8 cellular contexts compared by ENCODE assay signal in the genomic region with DNA sequence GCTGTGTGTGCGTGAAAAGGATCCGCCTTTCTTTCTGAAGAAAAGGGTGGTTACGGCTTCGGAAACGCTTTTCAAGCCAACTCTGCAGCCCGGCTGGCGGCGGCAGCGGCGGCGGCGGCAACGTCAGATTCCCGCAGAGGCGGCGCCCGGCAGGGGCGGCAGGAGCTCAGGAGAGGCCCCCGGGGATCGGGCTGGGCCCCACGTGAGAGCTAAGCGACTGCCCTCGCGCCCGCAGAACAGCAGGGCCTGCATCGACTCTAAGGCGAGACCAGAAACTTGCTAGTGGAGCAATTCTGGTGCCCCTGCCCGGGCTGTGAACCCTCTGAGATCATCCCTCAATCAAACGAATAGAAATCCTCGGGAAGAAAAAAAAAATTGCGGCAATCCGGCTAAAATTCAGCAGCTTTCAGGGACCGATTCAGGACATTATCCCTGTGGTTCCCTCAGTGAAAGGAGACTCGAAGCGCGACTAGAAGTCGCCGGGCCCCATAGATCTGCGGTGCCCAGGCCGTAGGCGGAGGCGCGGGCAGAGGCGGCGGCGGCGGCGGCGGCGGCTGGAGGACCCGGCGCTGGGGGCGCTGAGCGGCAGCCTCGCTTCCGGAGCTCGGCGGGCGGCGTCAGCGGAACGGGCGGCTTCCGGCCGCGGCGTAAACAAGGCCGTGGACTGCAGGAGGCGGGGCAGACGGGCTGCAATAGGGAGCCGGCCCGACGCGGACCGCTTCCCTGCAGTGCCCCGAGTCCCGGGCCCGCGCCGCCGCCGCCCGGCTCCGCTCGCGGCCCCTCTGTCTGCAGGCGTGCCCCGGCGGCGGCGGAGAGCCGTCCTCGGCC. TPM values are rescaled to one million over a fixed set of nuclear protein-coding genes. Genes with fewer than 3 reads are reported as not detected.
DNase-seq lines count a peak whose midpoint lies in the region; ATAC-seq and TF ChIP-seq lines count a peak whose summit lies in the region.

Gene KLHDC2 (plus strand): TSS at position 681 of the 828 bp plus-strand sequence. CDS start 316 bp downstream, outside the sequence.

- peak within 1 kb of the TSS; percentile 94 for H3K4me2 ChIP-seq in OCI-LY7 (ENCODE audit: low read length)

- TSS peak; percentile 82 for BruUV-seq in OCI-LY7 (replicated peaks; lab: Mats Ljungman, UMichigan)

- DNase-seq in DMS153 treated with DMSO at 0.1 percent for 48 hours (lab: John Stamatoyannopoulos, UW; ENCODE audit: unreplicated experiment), result peak; percentile 57
- peak; percentile 40 for DNase-seq in HuH-7.5 (ENCODE audit: low spot score)
- peak; percentile 93 for DNase-seq in OCI-LY7 (ENCODE audit: low spot score)
- peak; percentile 83 for DNase-seq in activated T-cell treated with anti-CD3 and anti-CD28 coated beads for 24 hours (ENCODE audit: low read depth)
- peak; percentile 46 for DNase-seq in epithelial cell of prostate (ENCODE audit: low read depth, low spot score)
- DNase-seq in stimulated activated CD8-positive, alpha-beta memory T cell treated with anti-CD3 and anti-CD28 coated beads, Interleukin-4, amount 100 ng/mL, for 4 hours (ENCODE audit: low read depth in 2 of 2, low spot score in 1 of 2), result peak; percentile 66 to 79

- peak; percentile 94 for ATAC-seq in GM21528 (IDR thresholded peaks at IDR 0.05; ENCODE audit: low FRiP score, unreplicated experiment)

- H3K79me2 ChIP-seq in OCI-LY7 (ENCODE audit: insufficient read depth, low read depth, low read length), result peaks cover 22% of the 10 kb centered on the region

- peak within 1 kb of the TSS; percentile 99 to 100 for H3K9ac ChIP-seq in mucosa of rectum (ENCODE audit: low read depth in 1 of 2, low read length in 2 of 2)

- peak within 1 kb of the TSS; percentile 78 for H3K27ac ChIP-seq in OCI-LY7 (ENCODE audit: low read depth, low read length, poor library complexity, severe bottlenecking)
- peak within 1 kb of the TSS; percentile 96 for H3K27ac ChIP-seq in epithelial cell of prostate
- peak within 1 kb of the TSS; percentile 100 for H3K27ac ChIP-seq in mucosa of rectum (ENCODE audit: low read depth in 2 of 2, low read length in 2 of 2)

- TF ChIP-seq CTCF in OCI-LY7 (conservative IDR thresholded peaks at IDR 0.05; ENCODE audit: low read length), result peak; percentile 75

- no peaks in the 10 kb centered on the region for H3K9me3 ChIP-seq in OCI-LY7 (ENCODE audit: low read length)
- H3K9me3 ChIP-seq in mucosa of rectum (ENCODE audit: control insufficient read depth in 2 of 2, low read length in 2 of 2), result no peaks in the 10 kb centered on the region

- intact Hi-C loops in OCI-LY7 (cut with micrococcal nuclease; ENCODE audit: unreplicated experiment), result loop anchor here (1.0 to 10.0 kb wide), 6 partner anchors 79 to 765 kb away; partner anchors contain the start of genes LRR1, MAP4K5, POLE2 and VCPKMT

- peak within 1 kb of the TSS; percentile 73 for H3K4me3 ChIP-seq in OCI-LY7 (ENCODE audit: low read depth, low read length, poor library complexity, severe bottlenecking)
- H3K4me3 ChIP-seq in mucosa of rectum (ENCODE audit: low read length in 2 of 2), result peak within 1 kb of the TSS; percentile 98

- CTCF ChIA-PET in OCI-LY7 (lab: Charles Lee; ENCODE audit: unreplicated experiment), result interaction anchor here (0.6 to 1.0 kb wide), 6 partner anchors 24 to 890 kb away, joined by 3 to 9 read pairs (median 4); no protein-coding TSS in a partner anchor

- H3K27me3 ChIP-seq in mucosa of rectum (ENCODE audit: control insufficient read depth in 2 of 2, insufficient read depth in 2 of 2, low read length in 2 of 2), result no peaks in the 10 kb centered on the region

- H3K4me1 ChIP-seq in OCI-LY7 (ENCODE audit: insufficient read depth, low read length, poor library complexity, severe bottlenecking) (peaks cover 35% of the 10 kb centered on the region), mucosa of rectum (ENCODE audit: control insufficient read depth in 2 of 2, insufficient read depth in 2 of 2, low read length in 2 of 2) (peaks cover 17 to 27% of the 10 kb centered on the region in 2 donors)

- H2AFZ ChIP-seq in OCI-LY7 (ENCODE audit: low read length), result peak within 1 kb of the TSS; percentile 83

- H4K20me1 ChIP-seq in OCI-LY7 (ENCODE audit: insufficient read depth, low read length), result peaks cover 7% of the 10 kb centered on the region; the same call in 1 of the 2 replicates

- H3K36me3 ChIP-seq in OCI-LY7 (ENCODE audit: insufficient read depth, low read length) (peaks cover 10% of the 10 kb centered on the region; the same call in 1 of the 2 replicates), mucosa of rectum (ENCODE audit: control insufficient read depth in 2 of 2, insufficient read depth in 2 of 2, low read length in 2 of 2) (peaks cover 0 to 5% of the 10 kb centered on the region in 2 donors)

- POLR2A ChIA-PET in OCI-LY7 (lab: Charles Lee), result interaction anchor here (0.5 to 2.9 kb wide), 20 partner anchors 10 to 677 kb away, joined by 3 to 24 read pairs (median 4); partner anchors contain the start of genes MGAT2, NEMF and RPL36AL

- H3K9me2 ChIP-seq in OCI-LY7 (ENCODE audit: insufficient read depth, low read length), result no peaks in the 10 kb centered on the region

RNA-seq across cellular contexts. Expression of gene KLHDC2, which starts in this region (rescaled TPM):
- total RNA-seq in OCI-LY7 (2014; rRNA removed; shearing (Covaris generic)), result 55.7 and 68.0 TPM in 2 replicates
- total RNA-seq in OCI-LY7 (2022), result 53.7 and 64.9 TPM in 2 replicates

Comparison
In these comparisons a context has a peak if more than half of its experiments do, and no peak if none do; other contexts are left out.
1. Peak in every context shown above with its lines: DNase-seq, ATAC-seq, H3K4me3 ChIP-seq and H3K27ac ChIP-seq.
2. DNase-seq: peak in every context shown above with its lines; median percentile 93 in OCI-LY7; 83 in activated T-cell treated with anti-CD3 and anti-CD28 coated beads for 24 hours; 72 in stimulated activated CD8-positive, alpha-beta memory T cell treated with anti-CD3 and anti-CD28 coated beads, Interleukin-4, amount 100 ng/mL, for 4 hours; 57 in DMS153 treated with DMSO at 0.1 percent for 48 hours; 46 in epithelial cell of prostate; 40 in HuH-7.5.